16 cellular contexts compared by ENCODE assay signal in the genomic region with DNA sequence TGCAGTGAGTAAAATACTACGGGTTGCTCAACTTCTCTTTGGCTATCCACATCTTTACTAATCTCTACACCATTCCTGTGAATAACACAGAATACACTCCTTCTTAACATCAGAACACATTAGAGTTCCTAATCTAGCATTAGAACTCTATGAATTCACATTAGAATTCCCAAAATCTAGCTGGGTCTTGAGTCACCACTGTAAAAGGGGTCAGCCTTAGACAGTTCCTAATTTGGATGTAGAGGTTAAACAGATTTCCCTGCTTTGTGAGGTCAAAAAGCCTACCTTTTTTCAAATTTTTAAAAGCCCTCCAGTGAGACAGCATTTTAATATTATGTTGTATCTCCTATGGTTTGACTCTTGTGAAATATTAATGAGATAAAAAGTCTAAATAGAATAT. TPM values are rescaled to one million over a fixed set of nuclear protein-coding genes. Genes with fewer than 3 reads are reported as not detected.
DNase-seq lines count a peak whose midpoint lies in the region; ATAC-seq and TF ChIP-seq lines count a peak whose summit lies in the region.
"Had no signal": no experiment of that assay in that cellular context is flagged by ENCODE, and none has a peak within 500 bp of the region (broad histone marks: within the 10 kb centered on the region; RNA-seq: fewer than 3 reads in every experiment).

No MANE protein-coding gene starts in this region.

- DNase-seq in MCF 10A (ENCODE audit: unreplicated experiment) (no peak), breast epithelium (ENCODE audit: low spot score in 2 of 2) (no peak), SK-N-SH (no peak), endodermal cell (no peak), type B pancreatic cell (ENCODE audit: extremely low spot score, unreplicated experiment) (no peak), suprapubic skin (ENCODE audit: low spot score in 2 of 2) (no peak), GOT3 (lab: John Stamatoyannopoulos, UW) (no peak)
- DNase-seq: BE2C; effector CD8-positive, alpha-beta T cell; NCI-H187 treated with DMSO at 0.1 percent for 48 hours; NCI-H774; RPMI8226; stimulated activated CD4-positive, alpha-beta T cell treated with anti-CD3 and anti-CD28 coated beads, Interleukin-15, amount 100 ng/mL, for 24 hours had no signal

- WGBS in SK-N-SH (ENCODE audit: low lambda C conversion rate): 82% methylated on average over 1 of the region's 1 CpG
- WGBS in endodermal cell (ENCODE audit: insufficient coverage in 1 of 2, insufficient read length in 1 of 2), 2 experiments: 92 to 98% methylated on average over 1 of the region's 1 CpG
- 52% methylated on average over 1 of the region's 1 CpG for WGBS in suprapubic skin

- TF ChIP-seq CTCF in MCF 10A (IDR thresholded peaks at IDR 0.05; ENCODE audit: unreplicated experiment): no peak
- no peak for TF ChIP-seq CTCF in breast epithelium (IDR thresholded peaks at IDR 0.05)
- no peak for TF ChIP-seq CTCF in SK-N-SH (IDR thresholded peaks at IDR 0.05)
- no peak for TF ChIP-seq CTCF in endodermal cell (conservative IDR thresholded peaks at IDR 0.05)
- no peak for TF ChIP-seq CTCF in type B pancreatic cell (conservative IDR thresholded peaks at IDR 0.05)
- no peak for TF ChIP-seq CTCF in suprapubic skin (IDR thresholded peaks at IDR 0.05)

- no peaks in the 10 kb centered on the region for H3K9me2 ChIP-seq in SK-N-SH

- peaks cover 100% of the 10 kb centered on the region for H3K79me2 ChIP-seq in SK-N-SH (ENCODE audit: insufficient read depth)

- POLR2A ChIA-PET in MCF 10A (lab: Yijun Ruan, JAX): interaction anchor here (0.9 to 7.3 kb wide), 4 partner anchors 6 to 47 kb away, joined by 6 to 82 read pairs (median 28); no protein-coding TSS in a partner anchor
- POLR2A ChIA-PET in SK-N-SH (lab: Yijun Ruan, JAX): interaction anchor here (0.6 kb wide), 1 partner anchor 20 kb away, joined by 3 read pairs; no protein-coding TSS in a partner anchor

- H3F3A ChIP-seq in SK-N-SH (replicated peaks; ENCODE audit: insufficient read depth): peaks cover 76% of the 10 kb centered on the region

- H3K4me3 Mint-ChIP-seq in MCF 10A (ENCODE audit: unreplicated experiment) (peak overlapping the region; percentile 90), endodermal cell (no peak overlapping the region), type B pancreatic cell (no peak overlapping the region)

- H3K9me3 Mint-ChIP-seq in MCF 10A (ENCODE audit: unreplicated experiment) (no peaks in the 10 kb centered on the region), endodermal cell (no peaks in the 10 kb centered on the region), type B pancreatic cell (no peaks in the 10 kb centered on the region)

- H3K9ac ChIP-seq in SK-N-SH (no peak overlapping the region), endodermal cell (ENCODE audit: extremely low read depth, low read length, poor library complexity, severe bottlenecking) (no peak overlapping the region)

- peaks cover 3 to 31% of the 10 kb centered on the region in 2 donors for H3K4me1 ChIP-seq in breast epithelium
- peaks cover 13 to 48% of the 10 kb centered on the region in 2 experiments for H3K4me1 ChIP-seq in SK-N-SH (ENCODE audit: control insufficient read depth in 1 of 2, insufficient read depth in 2 of 2, low read depth in 1 of 2, low read length in 1 of 2)
- no peaks in the 10 kb centered on the region for H3K4me1 ChIP-seq in endodermal cell (ENCODE audit: control insufficient read depth, insufficient read depth, low read length)
- peaks cover 79% of the 10 kb centered on the region for H3K4me1 ChIP-seq in suprapubic skin

- peaks cover 58% of the 10 kb centered on the region for H3K4me1 Mint-ChIP-seq in MCF 10A (ENCODE audit: insufficient read depth, unreplicated experiment)
- H3K4me1 Mint-ChIP-seq in endodermal cell: peaks cover 54% of the 10 kb centered on the region
- H3K4me1 Mint-ChIP-seq in type B pancreatic cell (ENCODE audit: unreplicated experiment): peaks cover 54% of the 10 kb centered on the region

- peaks cover 100% of the 10 kb centered on the region for H3K36me3 Mint-ChIP-seq in MCF 10A (ENCODE audit: insufficient read depth, unreplicated experiment)
- H3K36me3 Mint-ChIP-seq in endodermal cell (ENCODE audit: low read depth): peaks cover 84% of the 10 kb centered on the region
- peaks cover 70% of the 10 kb centered on the region for H3K36me3 Mint-ChIP-seq in type B pancreatic cell

- H3K27me3 ChIP-seq in breast epithelium (no peaks in the 10 kb centered on the region), SK-N-SH (ENCODE audit: insufficient read depth) (no peaks in the 10 kb centered on the region), endodermal cell (ENCODE audit: control insufficient read depth, insufficient read depth, low read length, poor library complexity, severe bottlenecking) (no peaks in the 10 kb centered on the region), suprapubic skin (no peaks in the 10 kb centered on the region)
- H3K27me3 ChIP-seq: BE2C had no signal

- H3K27me3 Mint-ChIP-seq in MCF 10A (ENCODE audit: insufficient read depth, unreplicated experiment) (no peaks in the 10 kb centered on the region), endodermal cell (ENCODE audit: insufficient read depth) (no peaks in the 10 kb centered on the region), type B pancreatic cell (no peaks in the 10 kb centered on the region)

- TF ChIP-seq POLR2A in breast epithelium (IDR thresholded peaks at IDR 0.05) (no peak), suprapubic skin (IDR thresholded peaks at IDR 0.05) (no peak)

- intact Hi-C loops in MCF 10A (cut with micrococcal nuclease) (no loop called here), breast epithelium (cut with DNase I; ENCODE audit: low total_unique reads) (no loop called here)

- ATAC-seq in HG02759 (IDR thresholded peaks at IDR 0.05; ENCODE audit: unreplicated experiment): no peak

- no peak overlapping the region for H2AFZ ChIP-seq in SK-N-SH (ENCODE audit: low read depth)

- CTCF ChIA-PET in MCF 10A (lab: Yijun Ruan, JAX): interaction anchor here (1.9 kb wide), 1 partner anchor 9 kb away, joined by 4 read pairs; no protein-coding TSS in a partner anchor
- CTCF ChIA-PET in SK-N-SH (lab: Yijun Ruan, JAX): no interaction called here

- H3K9me3 ChIP-seq in breast epithelium: no peaks in the 10 kb centered on the region
- H3K9me3 ChIP-seq in SK-N-SH: no peaks in the 10 kb centered on the region
- H3K9me3 ChIP-seq in endodermal cell (ENCODE audit: control insufficient read depth, low read length): no peaks in the 10 kb centered on the region
- H3K9me3 ChIP-seq in suprapubic skin: no peaks in the 10 kb centered on the region
- H3K9me3 ChIP-seq: BE2C, prostate gland had no signal

- H3K27ac ChIP-seq in breast epithelium: no peak overlapping the region
- no peak overlapping the region for H3K27ac ChIP-seq in SK-N-SH (ENCODE audit: low read depth in 2 of 2, low read length in 1 of 2)
- no peak overlapping the region for H3K27ac ChIP-seq in endodermal cell (ENCODE audit: low read depth, low read length)
- H3K27ac ChIP-seq in suprapubic skin: no peak overlapping the region
- H3K27ac ChIP-seq: prostate gland had no signal

- H3K36me3 ChIP-seq in breast epithelium (no peaks in the 10 kb centered on the region), SK-N-SH (replicated peaks in 1 of 2; ENCODE audit: control insufficient read depth in 1 of 2, insufficient read depth in 2 of 2, low read length in 1 of 2) (peaks cover 65 to 86% of the 10 kb centered on the region in 2 experiments), endodermal cell (ENCODE audit: control insufficient read depth, insufficient read depth, low read length) (peaks cover 91% of the 10 kb centered on the region), suprapubic skin (peaks cover 56% of the 10 kb centered on the region)
- H3K36me3 ChIP-seq: prostate gland had no signal

- H3K27ac Mint-ChIP-seq in MCF 10A (ENCODE audit: low read depth, unreplicated experiment) (peak overlapping the region; percentile 21), endodermal cell (peak overlapping the region; percentile 27), type B pancreatic cell (peak overlapping the region; percentile 32)

- H4K20me1 ChIP-seq in SK-N-SH (ENCODE audit: insufficient read depth): peaks cover 99% of the 10 kb centered on the region

- no TSS peak for BruUV-seq in MCF 10A (replicated peaks; lab: Mats Ljungman, UMichigan)

- H3K4me2 ChIP-seq in SK-N-SH: peak overlapping the region; percentile 43; the same call in 1 of the 2 replicates

- TF ChIP-seq RAD21 in SK-N-SH (IDR thresholded peaks at IDR 0.05; ENCODE audit: low read length): no peak

- H3K4me3 ChIP-seq in breast epithelium (no peak overlapping the region), SK-N-SH (ENCODE audit: low read depth in 2 of 2, low read length in 1 of 2) (no peak overlapping the region), endodermal cell (ENCODE audit: low read length) (peak overlapping the region; percentile 37), suprapubic skin (no peak overlapping the region)
- H3K4me3 ChIP-seq: prostate gland had no signal

- TF ChIP-seq EP300 in SK-N-SH (IDR thresholded peaks at IDR 0.05; ENCODE audit: borderline replicate concordance in 1 of 2, low read depth in 1 of 2, low read length in 1 of 2) (no peak), suprapubic skin (IDR thresholded peaks at IDR 0.05) (no peak)

TF ChIP-seq in SK-N-SH, 30 proteins besides CTCF, POLR2A, EP300 and RAD21 (continues in another document):
- no peak for TF ChIP-seq MXI1 (IDR thresholded peaks at IDR 0.05; ENCODE audit: low read depth, low read length)
- TF ChIP-seq RFX5 (IDR thresholded peaks at IDR 0.05; ENCODE audit: low read length): no peak
- TF ChIP-seq FOXJ3 (CRISPR knock-in tag; IDR thresholded peaks at IDR 0.05): no peak
- no peak for TF ChIP-seq JUND (IDR thresholded peaks at IDR 0.05)
- no peak for TF ChIP-seq RXRA (IDR thresholded peaks at IDR 0.05; ENCODE audit: borderline replicate concordance, low read depth)
- TF ChIP-seq GATA2 (CRISPR knock-in tag; IDR thresholded peaks at IDR 0.05): no peak

RNA-seq across cellular contexts. Expression of gene HNRNPC, which starts 7.4 kb away (rescaled TPM):
- total RNA-seq in MCF 10A (2022) (882 and 1,027 TPM in 2 replicates), breast epithelium (100 to 1,000 TPM; 386 to 760 (median 480) TPM), endodermal cell (1,000 to 10,000 TPM in 1 of 2 donors, 100 to 1,000 TPM in 1; 751 to 1,003 TPM), type B pancreatic cell (ENCODE audit: low replicate concordance) (474 and 692 TPM in 2 replicates), suprapubic skin (100 to 1,000 TPM; 355 to 512 (median 409) TPM)
- 341 and 500 TPM in 2 replicates for polyA plus RNA-seq in SK-N-SH (2012; rRNA removed)
- 518 and 530 TPM in 2 replicates for polyA plus RNA-seq in SK-N-SH (2012; cell fraction: cytosol; rRNA removed)
- 151 and 267 TPM in 2 replicates for polyA plus RNA-seq in SK-N-SH (2012; cell fraction: nucleus; rRNA removed)
- 966 TPM for polyA plus RNA-seq in endodermal cell (2013, experiment 1 of 2)
- 842 TPM for polyA plus RNA-seq in endodermal cell (2013, experiment 2 of 2)

RNA-seq across cellular contexts. Expression of gene RPGRIP1, which starts 18.1 kb away (rescaled TPM):
- total RNA-seq in MCF 10A (2022) (not detected in 2 replicates), breast epithelium (10 to 100 TPM in 1 of 3 donors, under 1 TPM in 2; 0.33 to 10.4 (median 0.48) TPM), endodermal cell (under 1 TPM in 1 of 2 donors, not detected in 1; 0.29 TPM), type B pancreatic cell (ENCODE audit: low replicate concordance) (0.19 and 0.63 TPM in 2 replicates), suprapubic skin (not detected)
- polyA plus RNA-seq in SK-N-SH (2012; rRNA removed): not detected in 2 replicates
- not detected in 2 replicates for polyA plus RNA-seq in SK-N-SH (2012; cell fraction: cytosol; rRNA removed)
- 0.02 TPM in 1 of 2 replicates, not detected in the other for polyA plus RNA-seq in SK-N-SH (2012; cell fraction: nucleus; rRNA removed)
- polyA plus RNA-seq in endodermal cell (2013, experiment 1 of 2): not detected
- polyA plus RNA-seq in endodermal cell (2013, experiment 2 of 2): not detected
- total RNA-seq: frontal cortex had no signal
